ENCODE assay signal across 1 cellular context in the genomic region with DNA sequence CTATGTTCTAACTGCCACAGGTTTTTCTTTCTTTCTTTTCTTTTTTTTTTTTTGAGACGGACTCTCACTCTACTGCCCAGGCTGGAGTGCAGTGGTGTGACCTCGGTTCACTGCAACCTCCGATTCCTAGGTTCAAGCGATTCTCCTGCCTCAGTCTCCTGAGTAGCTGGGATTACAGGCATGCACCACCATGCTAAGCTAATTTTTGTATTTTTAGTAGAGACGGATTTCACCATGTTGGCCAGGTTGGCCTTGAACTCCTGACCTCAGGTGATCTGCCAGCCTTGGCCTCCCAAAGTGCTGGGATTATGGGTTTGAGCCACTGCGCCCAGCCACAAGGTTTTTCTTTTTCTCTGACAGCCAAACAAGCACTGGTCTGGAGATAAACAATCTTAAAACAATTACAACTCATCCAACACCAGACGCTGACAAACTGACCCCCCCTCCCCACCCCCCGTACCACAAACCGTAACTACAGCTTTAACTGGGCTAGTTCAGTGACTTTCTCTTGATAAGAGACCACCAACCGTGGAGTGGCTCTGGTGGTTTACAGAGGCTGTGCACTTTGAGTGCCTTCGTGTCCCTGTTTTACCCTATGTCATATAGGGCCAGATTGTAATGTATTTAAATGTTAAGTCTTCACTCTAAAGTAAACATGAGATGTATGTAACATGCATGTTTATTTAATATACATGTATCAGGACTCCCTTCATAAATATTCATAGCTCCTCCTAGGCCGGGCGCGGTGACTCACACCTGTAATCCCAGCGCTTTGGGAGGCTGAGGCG.
A peak's percentile ranks its signal among the peaks of the same experiment; 100 is the strongest.
TF ChIP-seq lines count a peak whose summit lies in the region.

No MANE protein-coding gene starts in this region.

TF ChIP-seq in K562, 482 proteins besides CTCF, POLR2A, EP300 and RAD21 (continued from another document):
- TF ChIP-seq, protein P1, sequence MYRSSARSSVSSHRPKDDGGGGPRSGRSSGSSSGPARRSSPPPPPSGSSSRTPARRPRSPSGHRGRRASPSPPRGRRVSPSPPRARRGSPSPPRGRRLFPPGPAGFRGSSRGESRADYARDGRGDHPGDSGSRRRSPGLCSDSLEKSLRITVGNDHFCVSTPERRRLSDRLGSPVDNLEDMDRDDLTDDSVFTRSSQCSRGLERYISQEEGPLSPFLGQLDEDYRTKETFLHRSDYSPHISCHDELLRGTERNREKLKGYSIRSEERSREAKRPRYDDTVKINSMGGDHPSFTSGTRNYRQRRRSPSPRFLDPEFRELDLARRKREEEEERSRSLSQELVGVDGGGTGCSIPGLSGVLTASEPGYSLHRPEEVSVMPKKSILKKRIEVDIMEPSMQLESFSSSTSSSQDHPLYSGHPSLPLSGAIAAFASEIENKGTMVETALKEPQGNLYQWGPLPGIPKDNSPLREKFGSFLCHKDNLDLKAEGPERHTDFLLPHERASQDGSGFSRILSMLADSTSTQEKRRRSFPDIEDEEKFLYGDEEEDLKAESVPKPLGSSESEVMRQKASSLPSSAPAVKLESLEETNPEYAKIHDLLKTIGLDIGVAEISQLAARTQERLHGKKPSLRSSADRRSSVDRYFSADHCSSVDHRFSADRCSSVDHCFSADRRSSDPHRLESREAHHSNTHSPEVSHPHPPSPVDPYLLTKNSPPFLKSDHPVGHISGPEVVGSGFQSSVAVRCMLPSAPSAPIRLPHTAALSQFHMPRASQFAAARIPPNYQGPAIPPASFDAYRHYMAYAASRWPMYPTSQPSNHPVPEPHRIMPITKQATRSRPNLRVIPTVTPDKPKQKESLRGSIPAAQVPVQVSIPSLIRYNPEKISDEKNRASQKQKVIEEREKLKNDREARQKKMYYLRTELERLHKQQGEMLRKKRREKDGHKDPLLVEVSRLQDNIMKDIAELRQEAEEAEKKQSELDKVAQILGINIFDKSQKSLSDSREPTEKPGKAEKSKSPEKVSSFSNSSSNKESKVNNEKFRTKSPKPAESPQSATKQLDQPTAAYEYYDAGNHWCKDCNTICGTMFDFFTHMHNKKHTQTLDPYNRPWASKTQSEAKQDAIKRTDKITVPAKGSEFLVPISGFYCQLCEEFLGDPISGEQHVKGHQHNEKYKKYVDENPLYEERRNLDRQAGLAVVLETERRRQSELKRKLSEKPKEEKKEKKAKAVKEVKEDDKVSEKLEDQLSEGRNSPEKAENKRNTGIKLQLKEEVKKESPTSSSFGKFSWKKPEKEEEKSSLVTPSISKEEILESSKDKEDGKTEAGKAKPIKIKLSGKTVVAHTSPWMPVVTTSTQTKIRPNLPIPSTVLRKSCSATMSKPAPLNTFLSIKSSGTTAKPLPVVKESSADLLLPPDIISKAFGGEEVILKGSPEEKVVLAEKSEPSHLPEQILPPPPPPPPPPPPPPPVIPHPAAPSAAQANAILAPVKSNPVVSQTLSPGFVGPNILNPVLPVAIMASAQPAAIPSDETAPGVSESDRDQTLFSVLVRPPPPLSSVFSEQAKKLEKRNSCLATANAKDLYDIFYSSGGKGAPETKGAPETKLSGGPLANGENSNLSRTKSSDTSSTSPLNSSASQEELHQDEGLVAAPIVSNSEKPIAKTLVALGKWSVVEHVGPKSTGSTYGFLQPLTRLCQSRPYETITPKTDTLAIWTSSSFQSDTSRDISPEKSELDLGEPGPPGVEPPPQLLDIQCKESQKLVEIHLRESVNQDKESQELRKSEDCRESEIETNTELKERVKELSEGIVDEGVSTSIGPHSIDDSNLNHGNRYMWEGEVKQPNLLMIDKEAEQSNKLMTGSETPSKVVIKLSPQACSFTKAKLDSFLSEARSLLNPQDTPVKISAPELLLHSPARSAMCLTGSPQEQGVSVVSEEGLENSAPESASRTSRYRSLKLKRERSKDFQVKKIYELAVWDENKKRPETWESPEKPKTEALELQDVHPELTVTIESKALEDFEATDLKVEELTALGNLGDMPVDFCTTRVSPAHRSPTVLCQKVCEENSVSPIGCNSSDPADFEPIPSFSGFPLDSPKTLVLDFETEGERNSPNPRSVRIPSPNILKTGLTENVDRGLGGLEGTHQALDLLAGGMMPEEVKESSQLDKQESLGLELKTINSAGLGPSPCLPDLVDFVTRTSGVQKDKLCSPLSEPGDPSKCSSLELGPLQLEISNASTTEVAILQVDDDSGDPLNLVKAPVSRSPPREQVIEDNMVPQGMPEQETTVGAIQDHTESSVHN (IDR thresholded peaks at IDR 0.05; ENCODE audit: borderline replicate concordance in 1 of 2, low read depth in 1 of 2), result 0 out of 4 replicates have a peak, but pooled peaks of 1 of the 2 experiments have one; percentile 26
- TF ChIP-seq, protein P2, sequence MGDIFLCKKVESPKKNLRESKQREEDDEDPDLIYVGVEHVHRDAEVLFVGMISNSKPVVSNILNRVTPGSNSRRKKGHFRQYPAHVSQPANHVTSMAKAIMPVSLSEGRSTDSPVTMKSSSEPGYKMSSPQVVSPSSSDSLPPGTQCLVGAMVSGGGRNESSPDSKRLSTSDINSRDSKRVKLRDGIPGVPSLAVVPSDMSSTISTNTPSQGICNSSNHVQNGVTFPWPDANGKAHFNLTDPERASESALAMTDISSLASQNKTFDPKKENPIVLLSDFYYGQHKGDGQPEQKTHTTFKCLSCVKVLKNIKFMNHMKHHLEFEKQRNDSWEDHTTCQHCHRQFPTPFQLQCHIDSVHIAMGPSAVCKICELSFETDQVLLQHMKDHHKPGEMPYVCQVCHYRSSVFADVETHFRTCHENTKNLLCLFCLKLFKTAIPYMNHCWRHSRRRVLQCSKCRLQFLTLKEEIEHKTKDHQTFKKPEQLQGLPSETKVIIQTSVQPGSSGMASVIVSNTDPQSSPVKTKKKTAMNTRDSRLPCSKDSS (IDR thresholded peaks at IDR 0.05; ENCODE audit: low read depth, partially characterized antibody), result no peak
